In genomic region chr2:34822616-34823015, GRCh38 we compare ENCODE assay signal across 24 cellular contexts.
DNase-seq lines count a peak whose midpoint lies in the region; ATAC-seq, FAIRE-seq and TF ChIP-seq lines count a peak whose summit lies in the region.
"Had no signal": no experiment of that assay in that cellular context is flagged by ENCODE, and none has a peak within 500 bp of the region (broad histone marks: within the 10 kb centered on the region; RNA-seq: fewer than 3 reads in every experiment).

No MANE protein-coding gene starts in this region.

- H3K9me2 ChIP-seq in GM23338 (ENCODE audit: insufficient read depth) (0 out of 2 replicates have a peak, but pooled peaks cover 2% of the 10 kb centered on the region), PC-9 (ENCODE audit: insufficient read depth) (no peaks in the 10 kb centered on the region)

- no peak overlapping the region for H2BK5ac ChIP-seq in H1 (ENCODE audit: low read depth, low read length)

- H2AK5ac ChIP-seq in H1 (ENCODE audit: low read depth, low read length), result no peak overlapping the region

- H4K5ac ChIP-seq in H1 (ENCODE audit: insufficient read length, low read depth, low read length), result no peak overlapping the region

- FAIRE-seq in A549 (lab: Jason Lieb, UNC) (no peak), H1 (lab: Jason Lieb, UNC) (no peak)
- FAIRE-seq: A204.1, D721Med, G401.6, GM12878, GM12892, GM18507 had no signal

- POLR2A ChIA-PET in A549 (lab: Yijun Ruan, JAX) (no interaction called here), PC-9 (lab: Charles Lee; ENCODE audit: unreplicated experiment) (no interaction called here), H1 (lab: Charles Lee; ENCODE audit: partially characterized antibody) (no interaction called here)

- H3F3A ChIP-seq in GM23338 (replicated peaks; ENCODE audit: low read depth) (no peaks in the 10 kb centered on the region), PC-9 (ENCODE audit: insufficient read depth, low read depth) (no peaks in the 10 kb centered on the region)

- ATAC-seq in A549 (no peak), GM23338 (no peak)
- ATAC-seq: CD8-positive, alpha-beta T cell; GM12878 had no signal

- H3K56ac ChIP-seq in H1 (replicated peaks; ENCODE audit: insufficient read length, low read depth, low read length), result no peak overlapping the region

- no peak overlapping the region for H3K14ac ChIP-seq in H1 (ENCODE audit: insufficient read length)

- no peaks in the 10 kb centered on the region for H3K23me2 ChIP-seq in H1 (ENCODE audit: low read depth, low read length)

- H3K23ac ChIP-seq in H1 (ENCODE audit: insufficient read length), result no peak overlapping the region

- H3K36me3 ChIP-seq in GM23338 (ENCODE audit: insufficient read depth), result no peaks in the 10 kb centered on the region
- no peaks in the 10 kb centered on the region for H3K36me3 ChIP-seq in PC-9 (ENCODE audit: low read depth)
- no peaks in the 10 kb centered on the region for H3K36me3 ChIP-seq in H1 (ENCODE audit: control insufficient read depth in 2 of 4, insufficient read depth in 4 of 4, low read length in 3 of 4)
- H3K36me3 ChIP-seq: BLaER1 treated with 17β-estradiol and CSF1 and Interleukin-3, amounts not matched to agents 10 nM and 100 nM had no signal

- no peaks in the 10 kb centered on the region for H3K4me1 Mint-ChIP-seq in GM23338
- H3K4me1 Mint-ChIP-seq: B cell had no signal

- H3K27me3 ChIP-seq in GM23338 (ENCODE audit: insufficient read depth) (no peaks in the 10 kb centered on the region), PC-9 (ENCODE audit: insufficient read depth, low read depth) (no peaks in the 10 kb centered on the region), H1 (replicated peaks in 1 of 4; ENCODE audit: control insufficient read depth in 3 of 4, extremely low read depth in 1 of 4, insufficient read depth in 3 of 4, low read length in 3 of 4) (no peaks in the 10 kb centered on the region)
- H3K27me3 ChIP-seq: BLaER1 treated with 17β-estradiol and CSF1 and Interleukin-3, amounts not matched to agents 10 nM and 100 nM had no signal

- TF ChIP-seq CTCF in A549 (IDR thresholded peaks at IDR 0.05) (no peak), GM23338 (conservative IDR thresholded peaks at IDR 0.05; ENCODE audit: low read depth in 2 of 2) (no peak), PC-9 (conservative IDR thresholded peaks at IDR 0.05) (no peak), H1 (IDR thresholded peaks at IDR 0.05; ENCODE audit: control extremely low read depth in 1 of 3, insufficient read depth in 1 of 3, low read depth in 1 of 3, low read length in 3 of 3) (no peak)

- H3K4me3 Mint-ChIP-seq in GM23338, result no peak overlapping the region
- H3K4me3 Mint-ChIP-seq: B cell; CD4-positive, alpha-beta T cell; CD8-positive, alpha-beta T cell had no signal

- no peaks in the 10 kb centered on the region for H3K79me2 ChIP-seq in GM23338 (replicated peaks; ENCODE audit: insufficient read depth)
- H3K79me2 ChIP-seq in PC-9 (ENCODE audit: low read depth), result no peaks in the 10 kb centered on the region
- H3K79me2 ChIP-seq in H1 (ENCODE audit: control insufficient read depth in 1 of 2, insufficient read depth in 2 of 2, low read length in 2 of 2), result no peaks in the 10 kb centered on the region

- H2BK20ac ChIP-seq in H1 (ENCODE audit: low read length), result no peak overlapping the region

- no peak overlapping the region for H3K4ac ChIP-seq in H1 (replicated peaks; ENCODE audit: insufficient read length, low read depth, low read length)

- CTCF ChIA-PET in A549 (lab: Yijun Ruan, JAX), result no interaction called here
- CTCF ChIA-PET in PC-9 (lab: Charles Lee), result no interaction called here
- CTCF ChIA-PET in H1 (lab: Charles Lee; ENCODE audit: partially characterized antibody), result no interaction called here

- H3K4me3 ChIP-seq in A549 (no peak overlapping the region), GM23338 (no peak overlapping the region), PC-9 (no peak overlapping the region), H1 (ENCODE audit: extremely low read depth in 1 of 4, insufficient read depth in 2 of 4, low read depth in 3 of 4, low read length in 4 of 4) (no peak overlapping the region)
- H3K4me3 ChIP-seq: BLaER1 treated with 17β-estradiol and CSF1 and Interleukin-3, amounts not matched to agents 10 nM and 100 nM; GM12878 had no signal

- H3K9ac ChIP-seq in H1 (replicated peaks in 1 of 4; ENCODE audit: extremely low read depth in 1 of 4, low read depth in 3 of 4, low read length in 3 of 4), result no peak overlapping the region
- H3K9ac ChIP-seq: BLaER1 treated with 17β-estradiol and CSF1 and Interleukin-3, amounts not matched to agents 10 nM and 100 nM had no signal

- DNase-seq in A549 (ENCODE audit: low read depth in 1 of 2, low spot score in 1 of 2) (no peak), GM23338 (ENCODE audit: low spot score) (no peak), PC-9 (no peak), H1 (ENCODE audit: low read depth in 1 of 2, low spot score in 2 of 2) (no peak), SW480 (ENCODE audit: low spot score) (no peak), NCI-H146 treated with DMSO at 0.1 percent for 48 hours (lab: John Stamatoyannopoulos, UW; ENCODE audit: unreplicated experiment) (no peak), activated gamma-delta T cell (lab: John Stamatoyannopoulos, UW) (no peak), NCI-H2196 (lab: John Stamatoyannopoulos, UW; ENCODE audit: unreplicated experiment) (no peak)
- DNase-seq: 8988T; AML-193; Caco-2; Calu3; CD4-positive, alpha-beta T cell; CD8-positive, alpha-beta T cell; DMS79 treated with DMSO at 0.1 percent for 48 hours had no signal

- H3K36me3 Mint-ChIP-seq in GM23338 (ENCODE audit: low read depth), result no peaks in the 10 kb centered on the region; the same call in 2 of the 3 replicates
- H3K36me3 Mint-ChIP-seq: CD8-positive, alpha-beta T cell had no signal

- H4K8ac ChIP-seq in H1 (ENCODE audit: extremely low read depth, insufficient read depth, low read length), result no peak overlapping the region

- no peak overlapping the region for H3K18ac ChIP-seq in H1 (ENCODE audit: extremely low read depth, low read length)

- H4K20me1 ChIP-seq in GM23338 (replicated peaks; ENCODE audit: insufficient read depth) (no peaks in the 10 kb centered on the region), PC-9 (ENCODE audit: insufficient read depth) (no peaks in the 10 kb centered on the region; the same call in 1 of the 2 replicates), H1 (replicated peaks in 1 of 2; ENCODE audit: control insufficient read depth in 1 of 2, insufficient read depth in 2 of 2, low read length in 2 of 2) (no peaks in the 10 kb centered on the region)
- H4K20me1 ChIP-seq: BLaER1 treated with 17β-estradiol and CSF1 and Interleukin-3, amounts not matched to agents 10 nM and 100 nM had no signal

- H3K27me3 Mint-ChIP-seq in GM23338 (ENCODE audit: insufficient read depth, low read depth, poor library complexity), result peaks cover 3% of the 10 kb centered on the region
- H3K27me3 Mint-ChIP-seq: B cell; CD4-positive, alpha-beta T cell had no signal

- no peak overlapping the region for H3K27ac Mint-ChIP-seq in GM23338
- H3K27ac Mint-ChIP-seq: B cell; CD4-positive, alpha-beta T cell; CD8-positive, alpha-beta T cell had no signal

- H3K4me1 ChIP-seq in A549, result no peaks in the 10 kb centered on the region
- H3K4me1 ChIP-seq in GM23338 (ENCODE audit: insufficient read depth), result no peaks in the 10 kb centered on the region
- H3K4me1 ChIP-seq in PC-9 (replicated peaks; ENCODE audit: insufficient read depth), result no peaks in the 10 kb centered on the region
- no peaks in the 10 kb centered on the region for H3K4me1 ChIP-seq in H1 (replicated peaks in 1 of 4; ENCODE audit: control insufficient read depth in 3 of 4, insufficient read depth in 4 of 4, low read length in 3 of 4)
- H3K4me1 ChIP-seq: BLaER1 treated with 17β-estradiol and CSF1 and Interleukin-3, amounts not matched to agents 10 nM and 100 nM; Caco-2 had no signal

- H4K91ac ChIP-seq in H1 (replicated peaks; ENCODE audit: insufficient read length, low read length), result no peak overlapping the region

- H3K79me1 ChIP-seq in H1 (ENCODE audit: low read depth, low read length), result no peaks in the 10 kb centered on the region

- TF ChIP-seq EP300 in A549 (IDR thresholded peaks at IDR 0.05) (no peak), H1 (IDR thresholded peaks at IDR 0.05; ENCODE audit: borderline replicate concordance in 1 of 2, low read depth in 2 of 2, low read length in 2 of 2) (no peak)

- WGBS in A549 (ENCODE audit: missing lambda C conversion rate), result 16% methylated on average over 3 of the region's 3 CpGs
- WGBS in H1 (ENCODE audit: extremely low coverage in 1 of 2, insufficient coverage in 1 of 2, insufficient read length in 1 of 2, insufficient replicate concordance in 2 of 2, low coverage in 1 of 2, low lambda C conversion rate in 2 of 2, missing lambda C conversion rate in 1 of 2), 2 experiments, result 92 to 100% methylated on average over 1 to 3 of the region's 3 CpGs

- no peak overlapping the region for H2BK12ac ChIP-seq in H1 (ENCODE audit: low read depth, low read length)

- H2AFZ ChIP-seq in GM23338, result 0 out of 2 replicates have a peak overlapping the region, but pooled peaks have one; percentile 72
- H2AFZ ChIP-seq in PC-9, result 0 out of 2 replicates have a peak overlapping the region, but pooled peaks have one; percentile 64
- peak overlapping the region; percentile 88; the same call in 1 of the 2 replicates for H2AFZ ChIP-seq in H1 (ENCODE audit: low read length)

- H3K4me2 ChIP-seq in A549, result no peak overlapping the region
- H3K4me2 ChIP-seq in GM23338, result no peak overlapping the region
- H3K4me2 ChIP-seq in PC-9, result no peak overlapping the region
- no peak overlapping the region for H3K4me2 ChIP-seq in H1 (ENCODE audit: insufficient read depth in 1 of 2, low read depth in 2 of 2, low read length in 2 of 2)
- H3K4me2 ChIP-seq: BLaER1 treated with 17β-estradiol and CSF1 and Interleukin-3, amounts not matched to agents 10 nM and 100 nM had no signal

- TF ChIP-seq RAD21 in A549 (conservative IDR thresholded peaks at IDR 0.05 in 1 of 2, IDR thresholded peaks at IDR 0.05 in 1 of 2) (no peak), H1 (IDR thresholded peaks at IDR 0.05 in 1 of 2, conservative IDR thresholded peaks at IDR 0.05 in 1 of 2; ENCODE audit: low read depth in 2 of 2, low read length in 2 of 2) (no peak)

- intact Hi-C loops in PC-9 (cut with micrococcal nuclease; ENCODE audit: unreplicated experiment), result no loop called here

- peaks cover 3% of the 10 kb centered on the region; the same call in 2 of the 3 replicates for H3K9me3 Mint-ChIP-seq in GM23338

- no peaks in the 10 kb centered on the region; the same call in 2 of the 3 replicates for H3K9me3 ChIP-seq in A549
- no peaks in the 10 kb centered on the region for H3K9me3 ChIP-seq in PC-9 (ENCODE audit: insufficient read depth, low read depth)
- no peaks in the 10 kb centered on the region for H3K9me3 ChIP-seq in H1 (ENCODE audit: insufficient read depth in 2 of 2, low read depth in 1 of 2, low read length in 1 of 2)
- H3K9me3 ChIP-seq: BLaER1 treated with 17β-estradiol and CSF1 and Interleukin-3, amounts not matched to agents 10 nM and 100 nM; Caco-2 had no signal

- H2BK120ac ChIP-seq in H1 (replicated peaks; ENCODE audit: low read depth, low read length), result no peak overlapping the region

- no peak overlapping the region for H2BK15ac ChIP-seq in H1 (ENCODE audit: low read length)

- TF ChIP-seq POLR2A in A549 (IDR thresholded peaks at IDR 0.05; ENCODE audit: low read length) (no peak), H1 (IDR thresholded peaks at IDR 0.05; ENCODE audit: control extremely low read depth in 1 of 2, low read depth in 2 of 2, low read length in 2 of 2) (no peak)

- BruUV-seq in PC-9 (replicated peaks; lab: Mats Ljungman, UMichigan), result no TSS peak

- H3K27ac ChIP-seq in A549, result no peak overlapping the region
- no peak overlapping the region for H3K27ac ChIP-seq in GM23338 (ENCODE audit: low read depth)
- H3K27ac ChIP-seq in PC-9, result no peak overlapping the region
- H3K27ac ChIP-seq in H1 (ENCODE audit: low read depth, low read length), result no peak overlapping the region
- H3K27ac ChIP-seq: BLaER1 treated with 17β-estradiol and CSF1 and Interleukin-3, amounts not matched to agents 10 nM and 100 nM; C4-2B had no signal

Comparison
In these comparisons a context has a peak if more than half of its experiments do, and no peak if none do; other contexts are left out.
1. Of the 18 proteins assayed by ChIP-seq in both H1 and A549: peak only in H1: none; only in A549: MAFK; in both: none; in neither: 17.